In genomic region chr14:61587397-61587713, GRCh38 we compare ENCODE assay signal across 2 cellular contexts.
TF ChIP-seq lines count a peak whose summit lies in the region.

No MANE protein-coding gene starts in this region.

TF ChIP-seq in GM23338, 12 proteins besides CTCF, POLR2A, EP300 and RAD21 (continued from another document):
- TF ChIP-seq JUNB (IDR thresholded peaks at IDR 0.05; ENCODE audit: unreplicated experiment) = no peak
- no peak for TF ChIP-seq REST (IDR thresholded peaks at IDR 0.05; ENCODE audit: unreplicated experiment)
TF ChIP-seq in GM23338: peak in this region for 0.

TF ChIP-seq in GM12878, 131 proteins besides CTCF, POLR2A, EP300 and RAD21 (continued from another document):
- TF ChIP-seq ZBTB33 (IDR thresholded peaks at IDR 0.05) (no peak), PRDM15 (CRISPR knock-in tag; IDR thresholded peaks at IDR 0.05) (no peak), CUX1 (IDR thresholded peaks at IDR 0.05; ENCODE audit: insufficient replicate concordance, low read depth, low read length) (no peak), BMI1 (IDR thresholded peaks at IDR 0.05; ENCODE audit: borderline replicate concordance) (no peak), RELB (IDR thresholded peaks at IDR 0.05; ENCODE audit: low read depth) (no peak), ZNF24 (IDR thresholded peaks at IDR 0.05) (no peak), HDAC6 (IDR thresholded peaks at IDR 0.05; ENCODE audit: unreplicated experiment) (no peak), IRF5 (IDR thresholded peaks at IDR 0.05; ENCODE audit: borderline replicate concordance) (no peak), SREBF1 (IDR thresholded peaks at IDR 0.05; ENCODE audit: low read length) (no peak), MLLT1 (IDR thresholded peaks at IDR 0.05) (no peak), ZNF384 (IDR thresholded peaks at IDR 0.05; ENCODE audit: borderline replicate concordance, low read depth, low read length) (no peak), SP1 (IDR thresholded peaks at IDR 0.05; ENCODE audit: low read depth, low read length) (no peak), POU2F2 (IDR thresholded peaks at IDR 0.05; ENCODE audit: borderline replicate concordance, low read depth, low read length) (no peak), ZBTB11 (CRISPR knock-in tag; IDR thresholded peaks at IDR 0.05) (no peak), ZBTB40 (IDR thresholded peaks at IDR 0.05; ENCODE audit: borderline replicate concordance) (no peak), NFIC (IDR thresholded peaks at IDR 0.05; ENCODE audit: low read depth, low read length) (no peak)
TF ChIP-seq in GM12878: peak in this region for 0.
